ENCODE assay signal across 23 cellular contexts in genomic region chr4:147909225-147909624, GRCh38.
"Had no signal": no experiment of that assay in that cellular context is flagged by ENCODE, and none has a peak within 500 bp of the region (broad histone marks: within the 10 kb centered on the region; RNA-seq: fewer than 3 reads in every experiment).

No MANE protein-coding gene starts in this region.

- H3K36me3 ChIP-seq: breast epithelium had no signal

- H3K27ac Mint-ChIP-seq: activated CD4-positive, alpha-beta T cell treated with anti-CD3 and anti-CD28 coated beads, Interleukin-2, amount 10 ng/mL, durations not matched to agents 7 days and 5 days; activated naive CD4-positive, alpha-beta T cell treated with anti-CD3 and anti-CD28 coated beads, Interleukin-2, amount 50 U/mL, for 72 hours; activated T-cell treated with anti-CD3 and anti-CD28 coated beads, Interleukin-2, amount 50 U/mL, for 72 hours; nephron; stimulated activated naive B cell treated with anti-CD40 and anti-IgM and Interleukin-4, amounts not matched to agents 10 μg/mL and 1 μg/mL and 100 μg/mL, for 72 hours had no signal

- H3K27me3 ChIP-seq: adrenal gland, breast epithelium, gastrocnemius medialis, left lung, sigmoid colon, tibial nerve, vagina had no signal

- H3K27ac ChIP-seq: breast epithelium, gastrocnemius medialis, left lung, sigmoid colon, tibial nerve, vagina had no signal

- H3K9me3 ChIP-seq: adrenal gland, breast epithelium, gastrocnemius medialis, left lung, sigmoid colon, vagina had no signal

- H3K4me1 ChIP-seq: breast epithelium, gastrocnemius medialis, left lung, sigmoid colon, tibial nerve, vagina had no signal

- H3K4me1 Mint-ChIP-seq: activated CD4-positive, alpha-beta T cell treated with anti-CD3 and anti-CD28 coated beads, Interleukin-2, amount 10 ng/mL, durations not matched to agents 7 days and 5 days; nephron; stimulated activated naive B cell treated with anti-CD40 and anti-IgM and Interleukin-4, amounts not matched to agents 10 μg/mL and 1 μg/mL and 100 μg/mL, for 72 hours had no signal

- H3K9me3 Mint-ChIP-seq: activated T-cell treated with anti-CD3 and anti-CD28 coated beads, Interleukin-2, amount 50 U/mL, for 72 hours; stimulated activated naive B cell treated with anti-CD40 and anti-IgM and Interleukin-4, amounts not matched to agents 10 μg/mL and 1 μg/mL and 100 μg/mL, for 72 hours had no signal

- H3K4me3 ChIP-seq: adrenal gland, breast epithelium, gastrocnemius medialis, left lung, sigmoid colon, tibial nerve, vagina had no signal

- DNase-seq: activated CD4-positive, alpha-beta T cell treated with anti-CD3 and anti-CD28 coated beads, Interleukin-2, amount 10 ng/mL, durations not matched to agents 7 days and 5 days; activated CD4-positive, CD25-positive, alpha-beta regulatory T cell; activated CD8-positive, alpha-beta memory T cell treated with anti-CD3 and anti-CD28 coated beads for 24 hours; activated gamma-delta T cell; activated T-cell treated with anti-CD3 and anti-CD28 coated beads, Interleukin-2, amount 50 U/mL, for 72 hours; adrenal gland; effector CD8-positive, alpha-beta T cell; gastrocnemius medialis; head of caudate nucleus; left lung; midbrain; posterior cingulate gyrus; sigmoid colon; stimulated activated CD4-positive, alpha-beta T cell treated with anti-CD3 and anti-CD28 coated beads, Interleukin-4, amount 100 ng/mL, for 4 hours; stimulated activated naive B cell treated with anti-CD40 and anti-IgM and Interleukin-4, amounts not matched to agents 10 μg/mL and 1 μg/mL and 100 μg/mL, for 72 hours; substantia nigra; T1000 had no signal

- H3K4me3 Mint-ChIP-seq: activated CD4-positive, alpha-beta T cell treated with anti-CD3 and anti-CD28 coated beads, Interleukin-2, amount 10 ng/mL, durations not matched to agents 7 days and 5 days; activated T-cell treated with anti-CD3 and anti-CD28 coated beads, Interleukin-2, amount 50 U/mL, for 72 hours; nephron; stimulated activated naive B cell treated with anti-CD40 and anti-IgM and Interleukin-4, amounts not matched to agents 10 μg/mL and 1 μg/mL and 100 μg/mL, for 72 hours had no signal

- H3K27me3 Mint-ChIP-seq: activated CD4-positive, alpha-beta T cell treated with anti-CD3 and anti-CD28 coated beads, Interleukin-2, amount 10 ng/mL, durations not matched to agents 7 days and 5 days; stimulated activated naive B cell treated with anti-CD40 and anti-IgM and Interleukin-4, amounts not matched to agents 10 μg/mL and 1 μg/mL and 100 μg/mL, for 72 hours had no signal

- ATAC-seq: esophagus mucosa; gastrocnemius medialis; stimulated activated naive B cell treated with anti-CD40 and anti-IgM and Interleukin-4, amounts not matched to agents 10 μg/mL and 1 μg/mL and 100 μg/mL, for 72 hours had no signal

- H3K36me3 Mint-ChIP-seq: stimulated activated naive B cell treated with anti-CD40 and anti-IgM and Interleukin-4, amounts not matched to agents 10 μg/mL and 1 μg/mL and 100 μg/mL, for 72 hours had no signal
